ENCODE assay signal across 1 cellular context in the genomic region with DNA sequence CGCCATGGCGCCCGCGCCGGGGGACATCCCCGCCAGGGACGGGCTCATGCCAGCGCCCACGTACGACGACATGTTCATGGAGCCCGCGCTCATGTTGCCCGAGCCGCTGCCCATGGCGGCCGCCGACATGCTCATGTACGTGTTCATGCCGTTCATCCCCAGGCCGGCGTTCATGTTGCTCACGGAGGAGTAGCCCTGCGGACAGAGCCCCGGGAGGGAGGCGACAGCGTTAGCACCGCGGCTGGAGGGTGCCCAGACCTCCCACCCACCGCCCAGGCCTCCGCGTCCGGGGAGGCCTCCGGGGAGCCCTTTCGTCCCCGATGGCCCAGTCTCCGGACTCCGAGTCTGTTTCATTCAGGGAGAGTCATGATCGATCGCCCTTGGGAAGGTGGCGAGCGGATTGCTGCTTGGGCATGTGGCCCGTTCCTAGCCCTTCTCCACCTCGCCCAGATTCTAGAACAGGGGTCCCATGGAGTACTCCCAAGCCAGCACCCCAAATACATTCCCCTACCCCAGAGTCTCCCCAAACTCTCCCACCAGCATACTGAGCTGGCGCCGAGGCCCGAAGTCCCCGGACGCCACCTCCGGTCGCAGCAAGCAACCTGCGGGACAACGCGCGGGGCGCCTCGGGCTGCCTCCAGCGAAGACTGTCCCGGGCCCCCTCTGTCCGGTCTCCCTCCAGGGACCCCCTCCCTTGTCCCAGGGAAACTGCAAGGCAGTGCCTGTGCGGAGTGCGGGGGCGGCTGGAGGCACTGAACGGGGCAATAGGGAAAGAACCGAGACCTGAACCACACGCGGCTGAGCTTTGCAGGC.
TF ChIP-seq lines count a peak whose summit lies in the region.

No MANE protein-coding gene starts in this region.

TF ChIP-seq in HepG2, 621 proteins besides CTCF, POLR2A, EP300 and RAD21 (continued from another document and continues in another):
- TF ChIP-seq, protein P1, sequence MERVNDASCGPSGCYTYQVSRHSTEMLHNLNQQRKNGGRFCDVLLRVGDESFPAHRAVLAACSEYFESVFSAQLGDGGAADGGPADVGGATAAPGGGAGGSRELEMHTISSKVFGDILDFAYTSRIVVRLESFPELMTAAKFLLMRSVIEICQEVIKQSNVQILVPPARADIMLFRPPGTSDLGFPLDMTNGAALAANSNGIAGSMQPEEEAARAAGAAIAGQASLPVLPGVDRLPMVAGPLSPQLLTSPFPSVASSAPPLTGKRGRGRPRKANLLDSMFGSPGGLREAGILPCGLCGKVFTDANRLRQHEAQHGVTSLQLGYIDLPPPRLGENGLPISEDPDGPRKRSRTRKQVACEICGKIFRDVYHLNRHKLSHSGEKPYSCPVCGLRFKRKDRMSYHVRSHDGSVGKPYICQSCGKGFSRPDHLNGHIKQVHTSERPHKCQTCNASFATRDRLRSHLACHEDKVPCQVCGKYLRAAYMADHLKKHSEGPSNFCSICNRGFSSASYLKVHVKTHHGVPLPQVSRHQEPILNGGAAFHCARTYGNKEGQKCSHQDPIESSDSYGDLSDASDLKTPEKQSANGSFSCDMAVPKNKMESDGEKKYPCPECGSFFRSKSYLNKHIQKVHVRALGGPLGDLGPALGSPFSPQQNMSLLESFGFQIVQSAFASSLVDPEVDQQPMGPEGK (CRISPR knock-in tag; IDR thresholded peaks at IDR 0.05): peak; percentile 72
- TF ChIP-seq ZNF562 (CRISPR knock-in tag; IDR thresholded peaks at IDR 0.05; ENCODE audit: borderline replicate concordance) (no peak), ZNF776 (CRISPR knock-in tag; IDR thresholded peaks at IDR 0.05) (no peak), SNAPC4 (CRISPR knock-in tag; IDR thresholded peaks at IDR 0.05) (no peak; the same call in 1 of the 2 replicates), ZFP82 (CRISPR knock-in tag; IDR thresholded peaks at IDR 0.05; ENCODE audit: borderline replicate concordance) (peak; percentile 45; the same call in 1 of the 2 replicates), ADNP (CRISPR knock-in tag; IDR thresholded peaks at IDR 0.05) (0 out of 2 replicates have a peak, but pooled peaks have one; percentile 31), IKZF4 (CRISPR knock-in tag; IDR thresholded peaks at IDR 0.05; ENCODE audit: borderline replicate concordance, low read depth, not compliant biosample characterization) (no peak), ZNF136 (CRISPR knock-in tag; IDR thresholded peaks at IDR 0.05; ENCODE audit: low read depth) (0 out of 2 replicates have a peak, but pooled peaks have one; percentile 12), ZNF256 (CRISPR knock-in tag; conservative IDR thresholded peaks at IDR 0.05) (0 out of 2 replicates have a peak, but pooled peaks have one; percentile 38), SNAPC5 (CRISPR knock-in tag; IDR thresholded peaks at IDR 0.05; ENCODE audit: borderline replicate concordance) (no peak), PCBP2 (optimal IDR thresholded peaks at IDR 0.05; ENCODE audit: low read depth, low read length, poor library complexity, severe bottlenecking) (peak; percentile 71), PRDM10 (CRISPR knock-in tag; IDR thresholded peaks at IDR 0.05; ENCODE audit: low read depth) (no peak), MTF2 (CRISPR knock-in tag; IDR thresholded peaks at IDR 0.05; ENCODE audit: borderline replicate concordance) (no peak; the same call in 1 of the 2 replicates), ZNF317 (CRISPR knock-in tag; IDR thresholded peaks at IDR 0.05) (no peak), HDAC1 (CRISPR knock-in tag; IDR thresholded peaks at IDR 0.05) (peak; percentile 67), CERS6 (CRISPR knock-in tag; IDR thresholded peaks at IDR 0.05) (peak; percentile 50; the same call in 1 of the 2 replicates), KDM1A (CRISPR knock-in tag; IDR thresholded peaks at IDR 0.05) (no peak), HNRNPH1 (optimal IDR thresholded peaks at IDR 0.05; ENCODE audit: low read depth, low read length) (no peak), FOXA1 (IDR thresholded peaks at IDR 0.05) (no peak), FOXA1 (CRISPR knock-in tag; IDR thresholded peaks at IDR 0.05) (0 out of 2 replicates have a peak, but pooled peaks have one; percentile 12), ZNF782 (CRISPR knock-in tag; IDR thresholded peaks at IDR 0.05; ENCODE audit: borderline replicate concordance) (no peak), CHD2 (IDR thresholded peaks at IDR 0.05; ENCODE audit: low read depth, low read length) (no peak), AGO1 (IDR thresholded peaks at IDR 0.05; ENCODE audit: low read depth, low read length, poor library complexity, severe bottlenecking) (peak; percentile 61), RBM22 (optimal IDR thresholded peaks at IDR 0.05; ENCODE audit: low read length) (peak; percentile 92), FOSL1 (CRISPR knock-in tag; IDR thresholded peaks at IDR 0.05; ENCODE audit: borderline replicate concordance) (no peak), GABPA (IDR thresholded peaks at IDR 0.05; ENCODE audit: low read depth, low read length) (no peak), GABPA (CRISPR knock-in tag; IDR thresholded peaks at IDR 0.05; ENCODE audit: low read depth) (no peak), SAP130 (CRISPR knock-in tag; IDR thresholded peaks at IDR 0.05; ENCODE audit: low read depth) (peak; percentile 61), SIN3A (IDR thresholded peaks at IDR 0.05; ENCODE audit: borderline replicate concordance, low read depth, low read length) (peak; percentile 32; the same call in 1 of the 2 replicates), ZNF550 (CRISPR knock-in tag; IDR thresholded peaks at IDR 0.05; ENCODE audit: borderline replicate concordance) (no peak)
- TF ChIP-seq, protein P2, sequence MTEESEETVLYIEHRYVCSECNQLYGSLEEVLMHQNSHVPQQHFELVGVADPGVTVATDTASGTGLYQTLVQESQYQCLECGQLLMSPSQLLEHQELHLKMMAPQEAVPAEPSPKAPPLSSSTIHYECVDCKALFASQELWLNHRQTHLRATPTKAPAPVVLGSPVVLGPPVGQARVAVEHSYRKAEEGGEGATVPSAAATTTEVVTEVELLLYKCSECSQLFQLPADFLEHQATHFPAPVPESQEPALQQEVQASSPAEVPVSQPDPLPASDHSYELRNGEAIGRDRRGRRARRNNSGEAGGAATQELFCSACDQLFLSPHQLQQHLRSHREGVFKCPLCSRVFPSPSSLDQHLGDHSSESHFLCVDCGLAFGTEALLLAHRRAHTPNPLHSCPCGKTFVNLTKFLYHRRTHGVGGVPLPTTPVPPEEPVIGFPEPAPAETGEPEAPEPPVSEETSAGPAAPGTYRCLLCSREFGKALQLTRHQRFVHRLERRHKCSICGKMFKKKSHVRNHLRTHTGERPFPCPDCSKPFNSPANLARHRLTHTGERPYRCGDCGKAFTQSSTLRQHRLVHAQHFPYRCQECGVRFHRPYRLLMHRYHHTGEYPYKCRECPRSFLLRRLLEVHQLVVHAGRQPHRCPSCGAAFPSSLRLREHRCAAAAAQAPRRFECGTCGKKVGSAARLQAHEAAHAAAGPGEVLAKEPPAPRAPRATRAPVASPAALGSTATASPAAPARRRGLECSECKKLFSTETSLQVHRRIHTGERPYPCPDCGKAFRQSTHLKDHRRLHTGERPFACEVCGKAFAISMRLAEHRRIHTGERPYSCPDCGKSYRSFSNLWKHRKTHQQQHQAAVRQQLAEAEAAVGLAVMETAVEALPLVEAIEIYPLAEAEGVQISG (CRISPR knock-in tag; IDR thresholded peaks at IDR 0.05): peak; percentile 57; the same call in 1 of the 2 replicates
- TF ChIP-seq, protein P3, sequence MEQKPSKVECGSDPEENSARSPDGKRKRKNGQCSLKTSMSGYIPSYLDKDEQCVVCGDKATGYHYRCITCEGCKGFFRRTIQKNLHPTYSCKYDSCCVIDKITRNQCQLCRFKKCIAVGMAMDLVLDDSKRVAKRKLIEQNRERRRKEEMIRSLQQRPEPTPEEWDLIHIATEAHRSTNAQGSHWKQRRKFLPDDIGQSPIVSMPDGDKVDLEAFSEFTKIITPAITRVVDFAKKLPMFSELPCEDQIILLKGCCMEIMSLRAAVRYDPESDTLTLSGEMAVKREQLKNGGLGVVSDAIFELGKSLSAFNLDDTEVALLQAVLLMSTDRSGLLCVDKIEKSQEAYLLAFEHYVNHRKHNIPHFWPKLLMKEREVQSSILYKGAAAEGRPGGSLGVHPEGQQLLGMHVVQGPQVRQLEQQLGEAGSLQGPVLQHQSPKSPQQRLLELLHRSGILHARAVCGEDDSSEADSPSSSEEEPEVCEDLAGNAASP (CRISPR knock-in tag; IDR thresholded peaks at IDR 0.05; ENCODE audit: borderline replicate concordance): 0 out of 2 replicates have a peak, but pooled peaks have one; percentile 47
- TF ChIP-seq, protein P4, sequence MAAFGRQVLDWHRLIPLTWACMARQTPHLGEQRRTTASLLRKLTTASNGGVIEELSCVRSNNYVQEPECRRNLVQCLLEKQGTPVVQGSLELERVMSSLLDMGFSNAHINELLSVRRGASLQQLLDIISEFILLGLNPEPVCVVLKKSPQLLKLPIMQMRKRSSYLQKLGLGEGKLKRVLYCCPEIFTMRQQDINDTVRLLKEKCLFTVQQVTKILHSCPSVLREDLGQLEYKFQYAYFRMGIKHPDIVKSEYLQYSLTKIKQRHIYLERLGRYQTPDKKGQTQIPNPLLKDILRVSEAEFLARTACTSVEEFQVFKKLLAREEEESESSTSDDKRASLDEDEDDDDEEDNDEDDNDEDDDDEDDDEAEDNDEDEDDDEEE (CRISPR knock-in tag; IDR thresholded peaks at IDR 0.05): no peak
- TF ChIP-seq, protein P5, sequence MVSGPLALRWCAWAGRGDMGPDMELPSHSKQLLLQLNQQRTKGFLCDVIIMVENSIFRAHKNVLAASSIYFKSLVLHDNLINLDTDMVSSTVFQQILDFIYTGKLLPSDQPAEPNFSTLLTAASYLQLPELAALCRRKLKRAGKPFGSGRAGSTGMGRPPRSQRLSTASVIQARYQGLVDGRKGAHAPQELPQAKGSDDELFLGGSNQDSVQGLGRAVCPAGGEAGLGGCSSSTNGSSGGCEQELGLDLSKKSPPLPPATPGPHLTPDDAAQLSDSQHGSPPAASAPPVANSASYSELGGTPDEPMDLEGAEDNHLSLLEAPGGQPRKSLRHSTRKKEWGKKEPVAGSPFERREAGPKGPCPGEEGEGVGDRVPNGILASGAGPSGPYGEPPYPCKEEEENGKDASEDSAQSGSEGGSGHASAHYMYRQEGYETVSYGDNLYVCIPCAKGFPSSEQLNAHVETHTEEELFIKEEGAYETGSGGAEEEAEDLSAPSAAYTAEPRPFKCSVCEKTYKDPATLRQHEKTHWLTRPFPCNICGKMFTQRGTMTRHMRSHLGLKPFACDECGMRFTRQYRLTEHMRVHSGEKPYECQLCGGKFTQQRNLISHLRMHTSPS (CRISPR knock-in tag; IDR thresholded peaks at IDR 0.05; ENCODE audit: low read depth): 0 out of 2 replicates have a peak, but pooled peaks have one; percentile 29
